Comparison of ENCODE assay signal across 1 cellular context in genomic region chr14:67221982-67222328, GRCh38.
TF ChIP-seq lines count a peak whose summit lies in the region.

No MANE protein-coding gene starts in this region.

TF ChIP-seq in HCT116, 20 proteins besides CTCF, POLR2A, EP300 and RAD21 (continued from another document):
- TF ChIP-seq MAX (IDR thresholded peaks at IDR 0.05) (no peak), SRF (IDR thresholded peaks at IDR 0.05; ENCODE audit: low read depth) (no peak)
